ENCODE assay signal across 1 cellular context in the genomic region with DNA sequence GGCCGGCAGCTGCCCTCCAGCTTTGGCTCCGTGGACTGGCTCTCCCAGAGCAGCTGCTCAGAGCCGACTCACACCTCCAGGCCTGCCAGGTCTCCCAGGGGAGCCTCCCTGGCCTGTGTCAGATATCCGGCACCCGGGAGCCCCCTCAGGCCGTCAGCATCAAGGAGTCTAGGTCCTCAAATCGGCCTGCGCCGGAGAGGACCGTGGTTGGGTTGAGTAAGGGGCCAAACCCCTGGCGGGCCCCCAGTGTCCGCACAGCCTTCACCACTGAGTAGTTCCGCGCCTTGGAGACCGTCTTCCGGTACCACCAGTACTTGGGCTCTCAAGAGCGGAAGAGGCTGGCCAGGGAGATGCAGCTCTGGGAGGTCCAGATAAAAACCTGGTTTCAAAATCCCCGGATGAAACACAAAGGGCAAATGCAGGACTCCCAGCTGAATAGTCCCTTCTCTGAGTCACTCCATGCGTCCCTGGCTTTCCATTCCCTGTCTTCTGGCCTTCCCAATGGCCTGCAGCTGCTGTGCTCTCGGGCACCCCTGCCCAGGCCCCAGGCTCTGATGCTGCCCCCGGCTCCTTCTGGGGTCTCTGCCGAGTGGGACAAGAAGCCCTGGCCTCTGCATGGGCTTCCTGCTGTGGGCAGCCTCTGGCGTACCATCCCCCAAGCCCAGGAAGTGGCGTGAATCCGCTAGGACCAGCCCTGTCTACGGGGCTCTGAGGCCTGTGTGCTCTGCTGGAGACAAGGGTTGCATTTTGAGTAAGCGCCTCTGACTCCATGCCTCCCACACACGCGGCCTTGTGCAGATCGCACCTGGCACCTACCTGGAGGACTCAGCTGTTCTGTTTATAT.
TF ChIP-seq lines count a peak whose summit lies in the region.

No MANE protein-coding gene starts in this region.

TF ChIP-seq in K562, 482 proteins besides CTCF, POLR2A, EP300 and RAD21 (continued from another document):
- TF ChIP-seq, protein P1, sequence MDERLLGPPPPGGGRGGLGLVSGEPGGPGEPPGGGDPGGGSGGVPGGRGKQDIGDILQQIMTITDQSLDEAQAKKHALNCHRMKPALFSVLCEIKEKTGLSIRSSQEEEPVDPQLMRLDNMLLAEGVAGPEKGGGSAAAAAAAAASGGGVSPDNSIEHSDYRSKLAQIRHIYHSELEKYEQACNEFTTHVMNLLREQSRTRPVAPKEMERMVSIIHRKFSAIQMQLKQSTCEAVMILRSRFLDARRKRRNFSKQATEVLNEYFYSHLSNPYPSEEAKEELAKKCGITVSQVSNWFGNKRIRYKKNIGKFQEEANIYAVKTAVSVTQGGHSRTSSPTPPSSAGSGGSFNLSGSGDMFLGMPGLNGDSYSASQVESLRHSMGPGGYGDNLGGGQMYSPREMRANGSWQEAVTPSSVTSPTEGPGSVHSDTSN (CRISPR knock-in tag; IDR thresholded peaks at IDR 0.05; ENCODE audit: low read depth), result no peak
- TF ChIP-seq, protein P1 (tag; conservative IDR thresholded peaks at IDR 0.05; ENCODE audit: low read depth), result no peak
- TF ChIP-seq FOXA1 (IDR thresholded peaks at IDR 0.05; ENCODE audit: borderline replicate concordance), result no peak
- TF ChIP-seq, protein P2, sequence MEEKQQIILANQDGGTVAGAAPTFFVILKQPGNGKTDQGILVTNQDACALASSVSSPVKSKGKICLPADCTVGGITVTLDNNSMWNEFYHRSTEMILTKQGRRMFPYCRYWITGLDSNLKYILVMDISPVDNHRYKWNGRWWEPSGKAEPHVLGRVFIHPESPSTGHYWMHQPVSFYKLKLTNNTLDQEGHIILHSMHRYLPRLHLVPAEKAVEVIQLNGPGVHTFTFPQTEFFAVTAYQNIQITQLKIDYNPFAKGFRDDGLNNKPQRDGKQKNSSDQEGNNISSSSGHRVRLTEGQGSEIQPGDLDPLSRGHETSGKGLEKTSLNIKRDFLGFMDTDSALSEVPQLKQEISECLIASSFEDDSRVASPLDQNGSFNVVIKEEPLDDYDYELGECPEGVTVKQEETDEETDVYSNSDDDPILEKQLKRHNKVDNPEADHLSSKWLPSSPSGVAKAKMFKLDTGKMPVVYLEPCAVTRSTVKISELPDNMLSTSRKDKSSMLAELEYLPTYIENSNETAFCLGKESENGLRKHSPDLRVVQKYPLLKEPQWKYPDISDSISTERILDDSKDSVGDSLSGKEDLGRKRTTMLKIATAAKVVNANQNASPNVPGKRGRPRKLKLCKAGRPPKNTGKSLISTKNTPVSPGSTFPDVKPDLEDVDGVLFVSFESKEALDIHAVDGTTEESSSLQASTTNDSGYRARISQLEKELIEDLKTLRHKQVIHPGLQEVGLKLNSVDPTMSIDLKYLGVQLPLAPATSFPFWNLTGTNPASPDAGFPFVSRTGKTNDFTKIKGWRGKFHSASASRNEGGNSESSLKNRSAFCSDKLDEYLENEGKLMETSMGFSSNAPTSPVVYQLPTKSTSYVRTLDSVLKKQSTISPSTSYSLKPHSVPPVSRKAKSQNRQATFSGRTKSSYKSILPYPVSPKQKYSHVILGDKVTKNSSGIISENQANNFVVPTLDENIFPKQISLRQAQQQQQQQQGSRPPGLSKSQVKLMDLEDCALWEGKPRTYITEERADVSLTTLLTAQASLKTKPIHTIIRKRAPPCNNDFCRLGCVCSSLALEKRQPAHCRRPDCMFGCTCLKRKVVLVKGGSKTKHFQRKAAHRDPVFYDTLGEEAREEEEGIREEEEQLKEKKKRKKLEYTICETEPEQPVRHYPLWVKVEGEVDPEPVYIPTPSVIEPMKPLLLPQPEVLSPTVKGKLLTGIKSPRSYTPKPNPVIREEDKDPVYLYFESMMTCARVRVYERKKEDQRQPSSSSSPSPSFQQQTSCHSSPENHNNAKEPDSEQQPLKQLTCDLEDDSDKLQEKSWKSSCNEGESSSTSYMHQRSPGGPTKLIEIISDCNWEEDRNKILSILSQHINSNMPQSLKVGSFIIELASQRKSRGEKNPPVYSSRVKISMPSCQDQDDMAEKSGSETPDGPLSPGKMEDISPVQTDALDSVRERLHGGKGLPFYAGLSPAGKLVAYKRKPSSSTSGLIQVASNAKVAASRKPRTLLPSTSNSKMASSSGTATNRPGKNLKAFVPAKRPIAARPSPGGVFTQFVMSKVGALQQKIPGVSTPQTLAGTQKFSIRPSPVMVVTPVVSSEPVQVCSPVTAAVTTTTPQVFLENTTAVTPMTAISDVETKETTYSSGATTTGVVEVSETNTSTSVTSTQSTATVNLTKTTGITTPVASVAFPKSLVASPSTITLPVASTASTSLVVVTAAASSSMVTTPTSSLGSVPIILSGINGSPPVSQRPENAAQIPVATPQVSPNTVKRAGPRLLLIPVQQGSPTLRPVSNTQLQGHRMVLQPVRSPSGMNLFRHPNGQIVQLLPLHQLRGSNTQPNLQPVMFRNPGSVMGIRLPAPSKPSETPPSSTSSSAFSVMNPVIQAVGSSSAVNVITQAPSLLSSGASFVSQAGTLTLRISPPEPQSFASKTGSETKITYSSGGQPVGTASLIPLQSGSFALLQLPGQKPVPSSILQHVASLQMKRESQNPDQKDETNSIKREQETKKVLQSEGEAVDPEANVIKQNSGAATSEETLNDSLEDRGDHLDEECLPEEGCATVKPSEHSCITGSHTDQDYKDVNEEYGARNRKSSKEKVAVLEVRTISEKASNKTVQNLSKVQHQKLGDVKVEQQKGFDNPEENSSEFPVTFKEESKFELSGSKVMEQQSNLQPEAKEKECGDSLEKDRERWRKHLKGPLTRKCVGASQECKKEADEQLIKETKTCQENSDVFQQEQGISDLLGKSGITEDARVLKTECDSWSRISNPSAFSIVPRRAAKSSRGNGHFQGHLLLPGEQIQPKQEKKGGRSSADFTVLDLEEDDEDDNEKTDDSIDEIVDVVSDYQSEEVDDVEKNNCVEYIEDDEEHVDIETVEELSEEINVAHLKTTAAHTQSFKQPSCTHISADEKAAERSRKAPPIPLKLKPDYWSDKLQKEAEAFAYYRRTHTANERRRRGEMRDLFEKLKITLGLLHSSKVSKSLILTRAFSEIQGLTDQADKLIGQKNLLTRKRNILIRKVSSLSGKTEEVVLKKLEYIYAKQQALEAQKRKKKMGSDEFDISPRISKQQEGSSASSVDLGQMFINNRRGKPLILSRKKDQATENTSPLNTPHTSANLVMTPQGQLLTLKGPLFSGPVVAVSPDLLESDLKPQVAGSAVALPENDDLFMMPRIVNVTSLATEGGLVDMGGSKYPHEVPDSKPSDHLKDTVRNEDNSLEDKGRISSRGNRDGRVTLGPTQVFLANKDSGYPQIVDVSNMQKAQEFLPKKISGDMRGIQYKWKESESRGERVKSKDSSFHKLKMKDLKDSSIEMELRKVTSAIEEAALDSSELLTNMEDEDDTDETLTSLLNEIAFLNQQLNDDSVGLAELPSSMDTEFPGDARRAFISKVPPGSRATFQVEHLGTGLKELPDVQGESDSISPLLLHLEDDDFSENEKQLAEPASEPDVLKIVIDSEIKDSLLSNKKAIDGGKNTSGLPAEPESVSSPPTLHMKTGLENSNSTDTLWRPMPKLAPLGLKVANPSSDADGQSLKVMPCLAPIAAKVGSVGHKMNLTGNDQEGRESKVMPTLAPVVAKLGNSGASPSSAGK (IDR thresholded peaks at IDR 0.05), result peak; percentile 43
- TF ChIP-seq MIER1 (IDR thresholded peaks at IDR 0.05; ENCODE audit: low read depth), result no peak
- TF ChIP-seq PML (IDR thresholded peaks at IDR 0.05; ENCODE audit: low read length), result no peak; the same call in 1 of the 2 replicates
- no peak for TF ChIP-seq HOXB6 (CRISPR knock-in tag; IDR thresholded peaks at IDR 0.05; ENCODE audit: borderline replicate concordance)
- no peak for TF ChIP-seq ZNF583 (CRISPR knock-in tag; IDR thresholded peaks at IDR 0.05)
- no peak for TF ChIP-seq MXI1 (IDR thresholded peaks at IDR 0.05; ENCODE audit: low read depth, low read length)
- TF ChIP-seq HDAC6 (IDR thresholded peaks at IDR 0.05; ENCODE audit: low read depth, low read length), result no peak
- no peak for TF ChIP-seq RBM14 (IDR thresholded peaks at IDR 0.05; ENCODE audit: borderline replicate concordance, insufficient read depth, low read depth, low read length)
- no peak for TF ChIP-seq ZFP36 (IDR thresholded peaks at IDR 0.05; ENCODE audit: low read depth, low read length, partially characterized antibody)
- TF ChIP-seq POLR2H (tag; IDR thresholded peaks at IDR 0.05; ENCODE audit: low read depth), result peak; percentile 88
- no peak for TF ChIP-seq FUS (optimal IDR thresholded peaks at IDR 0.05; ENCODE audit: low read depth, low read length)
- no peak for TF ChIP-seq MTF1 (CRISPR knock-in tag; IDR thresholded peaks at IDR 0.05; ENCODE audit: borderline replicate concordance)
- TF ChIP-seq KAT8 (IDR thresholded peaks at IDR 0.05; ENCODE audit: low read depth), result no peak
- TF ChIP-seq BACH1 (tag; IDR thresholded peaks at IDR 0.05), result no peak
- TF ChIP-seq KAT7 (CRISPR knock-in tag; IDR thresholded peaks at IDR 0.05; ENCODE audit: borderline replicate concordance), result no peak; the same call in 1 of the 2 replicates
- TF ChIP-seq, protein P3, sequence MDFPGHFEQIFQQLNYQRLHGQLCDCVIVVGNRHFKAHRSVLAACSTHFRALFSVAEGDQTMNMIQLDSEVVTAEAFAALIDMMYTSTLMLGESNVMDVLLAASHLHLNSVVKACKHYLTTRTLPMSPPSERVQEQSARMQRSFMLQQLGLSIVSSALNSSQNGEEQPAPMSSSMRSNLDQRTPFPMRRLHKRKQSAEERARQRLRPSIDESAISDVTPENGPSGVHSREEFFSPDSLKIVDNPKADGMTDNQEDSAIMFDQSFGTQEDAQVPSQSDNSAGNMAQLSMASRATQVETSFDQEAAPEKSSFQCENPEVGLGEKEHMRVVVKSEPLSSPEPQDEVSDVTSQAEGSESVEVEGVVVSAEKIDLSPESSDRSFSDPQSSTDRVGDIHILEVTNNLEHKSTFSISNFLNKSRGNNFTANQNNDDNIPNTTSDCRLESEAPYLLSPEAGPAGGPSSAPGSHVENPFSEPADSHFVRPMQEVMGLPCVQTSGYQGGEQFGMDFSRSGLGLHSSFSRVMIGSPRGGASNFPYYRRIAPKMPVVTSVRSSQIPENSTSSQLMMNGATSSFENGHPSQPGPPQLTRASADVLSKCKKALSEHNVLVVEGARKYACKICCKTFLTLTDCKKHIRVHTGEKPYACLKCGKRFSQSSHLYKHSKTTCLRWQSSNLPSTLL (IDR thresholded peaks at IDR 0.05), result no peak
- TF ChIP-seq, protein P4, sequence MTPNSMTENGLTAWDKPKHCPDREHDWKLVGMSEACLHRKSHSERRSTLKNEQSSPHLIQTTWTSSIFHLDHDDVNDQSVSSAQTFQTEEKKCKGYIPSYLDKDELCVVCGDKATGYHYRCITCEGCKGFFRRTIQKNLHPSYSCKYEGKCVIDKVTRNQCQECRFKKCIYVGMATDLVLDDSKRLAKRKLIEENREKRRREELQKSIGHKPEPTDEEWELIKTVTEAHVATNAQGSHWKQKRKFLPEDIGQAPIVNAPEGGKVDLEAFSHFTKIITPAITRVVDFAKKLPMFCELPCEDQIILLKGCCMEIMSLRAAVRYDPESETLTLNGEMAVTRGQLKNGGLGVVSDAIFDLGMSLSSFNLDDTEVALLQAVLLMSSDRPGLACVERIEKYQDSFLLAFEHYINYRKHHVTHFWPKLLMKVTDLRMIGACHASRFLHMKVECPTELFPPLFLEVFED (CRISPR knock-in tag; conservative IDR thresholded peaks at IDR 0.05), result no peak
- TF ChIP-seq SNIP1 (IDR thresholded peaks at IDR 0.05; ENCODE audit: low read depth), result no peak
